In the genomic region with DNA sequence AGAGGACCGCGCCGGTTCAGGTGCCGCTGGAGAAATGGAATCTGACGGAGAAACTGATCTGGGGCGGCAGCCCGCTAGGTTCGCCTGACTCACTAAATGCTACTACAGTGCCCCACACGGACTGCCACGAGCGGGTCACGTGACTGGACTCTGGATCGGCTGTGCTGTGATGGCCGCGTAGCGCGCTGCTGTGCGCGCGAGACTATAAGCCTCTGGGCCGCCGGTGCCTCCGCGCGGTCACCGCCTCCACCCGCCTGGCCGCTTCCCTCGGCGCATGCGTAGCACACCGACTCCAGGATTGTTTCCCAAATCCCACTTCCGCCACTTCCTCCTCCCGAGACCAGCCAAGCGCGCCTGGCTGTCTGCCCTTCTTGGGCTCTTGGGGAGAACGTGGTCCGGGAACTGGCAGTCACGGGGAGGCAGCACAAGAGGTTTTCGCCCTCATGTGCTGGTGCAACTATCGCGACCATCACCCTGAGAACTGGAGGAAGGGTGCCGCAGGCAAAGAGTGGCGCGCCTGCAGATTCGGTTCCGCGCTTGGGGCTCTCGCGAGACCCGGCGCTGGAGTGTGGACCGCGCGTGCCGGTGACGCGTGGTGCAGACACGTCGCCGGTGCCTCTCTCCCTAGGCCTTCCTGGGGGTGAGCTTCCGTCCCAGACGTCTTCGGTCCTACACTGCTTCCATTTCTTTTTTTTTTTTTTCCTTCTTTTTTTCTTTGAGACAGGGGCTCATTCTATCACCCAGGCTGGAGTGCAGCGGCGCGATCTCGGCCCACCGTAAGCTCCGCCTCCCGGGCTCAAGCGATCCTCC, we compare ENCODE assay signal across 1 cellular context.
A peak's percentile ranks its signal among the peaks of the same experiment; 100 is the strongest.
TF ChIP-seq lines count a peak whose summit lies in the region.

No MANE protein-coding gene starts in this region.

TF ChIP-seq in K562, 482 proteins besides CTCF, POLR2A, EP300 and RAD21 (continued from another document and continues in another):
- TF ChIP-seq, protein P1, sequence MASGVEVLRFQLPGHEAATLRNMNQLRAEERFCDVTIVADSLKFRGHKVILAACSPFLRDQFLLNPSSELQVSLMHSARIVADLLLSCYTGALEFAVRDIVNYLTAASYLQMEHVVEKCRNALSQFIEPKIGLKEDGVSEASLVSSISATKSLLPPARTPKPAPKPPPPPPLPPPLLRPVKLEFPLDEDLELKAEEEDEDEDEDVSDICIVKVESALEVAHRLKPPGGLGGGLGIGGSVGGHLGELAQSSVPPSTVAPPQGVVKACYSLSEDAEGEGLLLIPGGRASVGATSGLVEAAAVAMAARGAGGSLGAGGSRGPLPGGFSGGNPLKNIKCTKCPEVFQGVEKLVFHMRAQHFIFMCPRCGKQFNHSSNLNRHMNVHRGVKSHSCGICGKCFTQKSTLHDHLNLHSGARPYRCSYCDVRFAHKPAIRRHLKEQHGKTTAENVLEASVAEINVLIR (CRISPR knock-in tag; IDR thresholded peaks at IDR 0.05), result peak; percentile 55; the same call in 1 of the 2 replicates
- TF ChIP-seq ZNF175 (CRISPR knock-in tag; IDR thresholded peaks at IDR 0.05; ENCODE audit: low read depth), result 0 out of 2 replicates have a peak, but pooled peaks have one; percentile 25
- TF ChIP-seq ZNF778 (CRISPR knock-in tag; IDR thresholded peaks at IDR 0.05), result no peak
- TF ChIP-seq, protein P2, sequence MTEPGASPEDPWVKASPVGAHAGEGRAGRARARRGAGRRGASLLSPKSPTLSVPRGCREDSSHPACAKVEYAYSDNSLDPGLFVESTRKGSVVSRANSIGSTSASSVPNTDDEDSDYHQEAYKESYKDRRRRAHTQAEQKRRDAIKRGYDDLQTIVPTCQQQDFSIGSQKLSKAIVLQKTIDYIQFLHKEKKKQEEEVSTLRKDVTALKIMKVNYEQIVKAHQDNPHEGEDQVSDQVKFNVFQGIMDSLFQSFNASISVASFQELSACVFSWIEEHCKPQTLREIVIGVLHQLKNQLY (CRISPR knock-in tag; conservative IDR thresholded peaks at IDR 0.05), result 0 out of 4 replicates have a peak, but pooled peaks of 1 of the 2 experiments have one; percentile 85
- TF ChIP-seq CREM (IDR thresholded peaks at IDR 0.05; ENCODE audit: low read depth), result peak; percentile 93
- no peak for TF ChIP-seq ZNF668 (CRISPR knock-in tag; IDR thresholded peaks at IDR 0.05)
- TF ChIP-seq NFATC3 (IDR thresholded peaks at IDR 0.05), result no peak
- no peak for TF ChIP-seq U2AF1 (optimal IDR thresholded peaks at IDR 0.05; ENCODE audit: low read depth, low read length)
- peak; percentile 77 for TF ChIP-seq ZBED1 (IDR thresholded peaks at IDR 0.05)
- 0 out of 2 replicates have a peak, but pooled peaks have one; percentile 40 for TF ChIP-seq RB1 (IDR thresholded peaks at IDR 0.05; ENCODE audit: low read depth)
- peak; percentile 96 for TF ChIP-seq ZBTB17 (CRISPR knock-in tag; IDR thresholded peaks at IDR 0.05)
- peak; percentile 13 for TF ChIP-seq HMGN3 (IDR thresholded peaks at IDR 0.05; ENCODE audit: borderline replicate concordance, extremely low read depth, insufficient read length, low read depth, low read length)
- TF ChIP-seq LCOR (CRISPR knock-in tag; IDR thresholded peaks at IDR 0.05), result peak; percentile 70
- TF ChIP-seq LARP7 (IDR thresholded peaks at IDR 0.05), result peak; percentile 71; the same call in 1 of the 2 replicates
- TF ChIP-seq TBP (optimal IDR thresholded peaks at IDR 0.05; ENCODE audit: low read depth, low read length), result peak; percentile 81
- TF ChIP-seq SIN3A (IDR thresholded peaks at IDR 0.05; ENCODE audit: borderline replicate concordance in 2 of 2, control insufficient read depth in 1 of 2, low read depth in 2 of 2, low read length in 2 of 2), result peak; percentile 57; a peak in 2 of 4 replicates
- TF ChIP-seq, protein P3, sequence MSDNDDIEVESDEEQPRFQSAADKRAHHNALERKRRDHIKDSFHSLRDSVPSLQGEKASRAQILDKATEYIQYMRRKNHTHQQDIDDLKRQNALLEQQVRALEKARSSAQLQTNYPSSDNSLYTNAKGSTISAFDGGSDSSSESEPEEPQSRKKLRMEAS (CRISPR knock-in tag; IDR thresholded peaks at IDR 0.05), result peak; percentile 89
- TF ChIP-seq, protein P4, sequence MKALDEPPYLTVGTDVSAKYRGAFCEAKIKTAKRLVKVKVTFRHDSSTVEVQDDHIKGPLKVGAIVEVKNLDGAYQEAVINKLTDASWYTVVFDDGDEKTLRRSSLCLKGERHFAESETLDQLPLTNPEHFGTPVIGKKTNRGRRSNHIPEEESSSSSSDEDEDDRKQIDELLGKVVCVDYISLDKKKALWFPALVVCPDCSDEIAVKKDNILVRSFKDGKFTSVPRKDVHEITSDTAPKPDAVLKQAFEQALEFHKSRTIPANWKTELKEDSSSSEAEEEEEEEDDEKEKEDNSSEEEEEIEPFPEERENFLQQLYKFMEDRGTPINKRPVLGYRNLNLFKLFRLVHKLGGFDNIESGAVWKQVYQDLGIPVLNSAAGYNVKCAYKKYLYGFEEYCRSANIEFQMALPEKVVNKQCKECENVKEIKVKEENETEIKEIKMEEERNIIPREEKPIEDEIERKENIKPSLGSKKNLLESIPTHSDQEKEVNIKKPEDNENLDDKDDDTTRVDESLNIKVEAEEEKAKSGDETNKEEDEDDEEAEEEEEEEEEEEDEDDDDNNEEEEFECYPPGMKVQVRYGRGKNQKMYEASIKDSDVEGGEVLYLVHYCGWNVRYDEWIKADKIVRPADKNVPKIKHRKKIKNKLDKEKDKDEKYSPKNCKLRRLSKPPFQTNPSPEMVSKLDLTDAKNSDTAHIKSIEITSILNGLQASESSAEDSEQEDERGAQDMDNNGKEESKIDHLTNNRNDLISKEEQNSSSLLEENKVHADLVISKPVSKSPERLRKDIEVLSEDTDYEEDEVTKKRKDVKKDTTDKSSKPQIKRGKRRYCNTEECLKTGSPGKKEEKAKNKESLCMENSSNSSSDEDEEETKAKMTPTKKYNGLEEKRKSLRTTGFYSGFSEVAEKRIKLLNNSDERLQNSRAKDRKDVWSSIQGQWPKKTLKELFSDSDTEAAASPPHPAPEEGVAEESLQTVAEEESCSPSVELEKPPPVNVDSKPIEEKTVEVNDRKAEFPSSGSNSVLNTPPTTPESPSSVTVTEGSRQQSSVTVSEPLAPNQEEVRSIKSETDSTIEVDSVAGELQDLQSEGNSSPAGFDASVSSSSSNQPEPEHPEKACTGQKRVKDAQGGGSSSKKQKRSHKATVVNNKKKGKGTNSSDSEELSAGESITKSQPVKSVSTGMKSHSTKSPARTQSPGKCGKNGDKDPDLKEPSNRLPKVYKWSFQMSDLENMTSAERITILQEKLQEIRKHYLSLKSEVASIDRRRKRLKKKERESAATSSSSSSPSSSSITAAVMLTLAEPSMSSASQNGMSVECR (CRISPR knock-in tag; IDR thresholded peaks at IDR 0.05), result peak; percentile 57; the same call in 1 of the 2 replicates
- TF ChIP-seq KAT8 (IDR thresholded peaks at IDR 0.05; ENCODE audit: low read depth), result no peak
- TF ChIP-seq, protein P5, sequence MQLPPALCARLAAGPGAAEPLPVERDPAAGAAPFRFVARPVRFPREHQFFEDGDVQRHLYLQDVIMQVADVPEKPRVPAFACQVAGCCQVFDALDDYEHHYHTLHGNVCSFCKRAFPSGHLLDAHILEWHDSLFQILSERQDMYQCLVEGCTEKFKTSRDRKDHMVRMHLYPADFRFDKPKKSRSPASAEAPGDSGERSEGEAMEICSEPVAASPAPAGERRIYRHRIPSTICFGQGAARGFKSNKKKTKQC (CRISPR knock-in tag; IDR thresholded peaks at IDR 0.05), result no peak; the same call in 1 of the 2 replicates
- peak; percentile 53 for TF ChIP-seq TAF1 (IDR thresholded peaks at IDR 0.05; ENCODE audit: control insufficient read depth, extremely low read depth, insufficient read depth, low read length, severe bottlenecking)
- no peak for TF ChIP-seq ZNF507 (tag; conservative IDR thresholded peaks at IDR 0.05)
- peak; percentile 64 for TF ChIP-seq TAF9B (IDR thresholded peaks at IDR 0.05; ENCODE audit: partially characterized antibody)
- TF ChIP-seq, protein P6, sequence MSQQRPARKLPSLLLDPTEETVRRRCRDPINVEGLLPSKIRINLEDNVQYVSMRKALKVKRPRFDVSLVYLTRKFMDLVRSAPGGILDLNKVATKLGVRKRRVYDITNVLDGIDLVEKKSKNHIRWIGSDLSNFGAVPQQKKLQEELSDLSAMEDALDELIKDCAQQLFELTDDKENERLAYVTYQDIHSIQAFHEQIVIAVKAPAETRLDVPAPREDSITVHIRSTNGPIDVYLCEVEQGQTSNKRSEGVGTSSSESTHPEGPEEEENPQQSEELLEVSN (IDR thresholded peaks at IDR 0.05; ENCODE audit: borderline replicate concordance in 1 of 2, extremely low read depth in 1 of 2, insufficient read depth in 1 of 2, insufficient read length in 1 of 2, low read depth in 1 of 2, low read length in 1 of 2, poor library complexity in 1 of 2, severe bottlenecking in 1 of 2), result peak; percentile 68 to 93
- TF ChIP-seq POLR2AphosphoS5 (IDR thresholded peaks at IDR 0.05; ENCODE audit: control insufficient read depth, insufficient read depth, low read depth, low read length), result peak; percentile 62
- no peak for TF ChIP-seq YBX1 (IDR thresholded peaks at IDR 0.05)
- peak; percentile 75 for TF ChIP-seq ZNF384 (IDR thresholded peaks at IDR 0.05; ENCODE audit: low read depth, low read length)
- peak; percentile 93 for TF ChIP-seq CBFA2T2 (conservative IDR thresholded peaks at IDR 0.05)
- no peak for TF ChIP-seq NFXL1 (CRISPR knock-in tag; IDR thresholded peaks at IDR 0.05)
- TF ChIP-seq, protein P7, sequence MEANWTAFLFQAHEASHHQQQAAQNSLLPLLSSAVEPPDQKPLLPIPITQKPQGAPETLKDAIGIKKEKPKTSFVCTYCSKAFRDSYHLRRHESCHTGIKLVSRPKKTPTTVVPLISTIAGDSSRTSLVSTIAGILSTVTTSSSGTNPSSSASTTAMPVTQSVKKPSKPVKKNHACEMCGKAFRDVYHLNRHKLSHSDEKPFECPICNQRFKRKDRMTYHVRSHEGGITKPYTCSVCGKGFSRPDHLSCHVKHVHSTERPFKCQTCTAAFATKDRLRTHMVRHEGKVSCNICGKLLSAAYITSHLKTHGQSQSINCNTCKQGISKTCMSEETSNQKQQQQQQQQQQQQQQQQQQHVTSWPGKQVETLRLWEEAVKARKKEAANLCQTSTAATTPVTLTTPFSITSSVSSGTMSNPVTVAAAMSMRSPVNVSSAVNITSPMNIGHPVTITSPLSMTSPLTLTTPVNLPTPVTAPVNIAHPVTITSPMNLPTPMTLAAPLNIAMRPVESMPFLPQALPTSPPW (CRISPR knock-in tag; IDR thresholded peaks at IDR 0.05), result peak; percentile 47; the same call in 1 of the 2 replicates
- TF ChIP-seq, protein P8, sequence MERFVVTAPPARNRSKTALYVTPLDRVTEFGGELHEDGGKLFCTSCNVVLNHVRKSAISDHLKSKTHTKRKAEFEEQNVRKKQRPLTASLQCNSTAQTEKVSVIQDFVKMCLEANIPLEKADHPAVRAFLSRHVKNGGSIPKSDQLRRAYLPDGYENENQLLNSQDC (CRISPR knock-in tag; IDR thresholded peaks at IDR 0.05), result no peak
- TF ChIP-seq CREB1 (IDR thresholded peaks at IDR 0.05), result peak; percentile 92
- peak; percentile 83 for TF ChIP-seq CREB1 (CRISPR knock-in tag; IDR thresholded peaks at IDR 0.05)
- TF ChIP-seq PHF8 (IDR thresholded peaks at IDR 0.05; ENCODE audit: borderline replicate concordance, low read length), result peak; percentile 93
- TF ChIP-seq L3MBTL2 (IDR thresholded peaks at IDR 0.05), result peak; percentile 92; the same call in 1 of the 2 replicates
- peak; percentile 86 for TF ChIP-seq POLR2H (tag; IDR thresholded peaks at IDR 0.05; ENCODE audit: low read depth)
- peak in 1 of 2 experiments; percentile 45; a peak in 1 of 4 replicates for TF ChIP-seq TBL1XR1 (IDR thresholded peaks at IDR 0.05; ENCODE audit: low read length in 2 of 2)
- TF ChIP-seq DMBX1 (CRISPR knock-in tag; IDR thresholded peaks at IDR 0.05; ENCODE audit: borderline replicate concordance), result peak; percentile 17; the same call in 1 of the 2 replicates
- peak; percentile 78 for TF ChIP-seq POLR2B (IDR thresholded peaks at IDR 0.05; ENCODE audit: low read depth, partially characterized antibody)
- TF ChIP-seq, protein P9, sequence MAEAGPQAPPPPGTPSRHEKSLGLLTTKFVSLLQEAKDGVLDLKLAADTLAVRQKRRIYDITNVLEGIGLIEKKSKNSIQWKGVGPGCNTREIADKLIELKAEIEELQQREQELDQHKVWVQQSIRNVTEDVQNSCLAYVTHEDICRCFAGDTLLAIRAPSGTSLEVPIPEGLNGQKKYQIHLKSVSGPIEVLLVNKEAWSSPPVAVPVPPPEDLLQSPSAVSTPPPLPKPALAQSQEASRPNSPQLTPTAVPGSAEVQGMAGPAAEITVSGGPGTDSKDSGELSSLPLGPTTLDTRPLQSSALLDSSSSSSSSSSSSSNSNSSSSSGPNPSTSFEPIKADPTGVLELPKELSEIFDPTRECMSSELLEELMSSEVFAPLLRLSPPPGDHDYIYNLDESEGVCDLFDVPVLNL (CRISPR knock-in tag; IDR thresholded peaks at IDR 0.05; ENCODE audit: low read depth), result no peak
- no peak for TF ChIP-seq HMG20A (CRISPR knock-in tag; conservative IDR thresholded peaks at IDR 0.05)
- TF ChIP-seq KDM5B (IDR thresholded peaks at IDR 0.05; ENCODE audit: insufficient replicate concordance, low read depth, low read length), result peak; percentile 59
- TF ChIP-seq MAFF (IDR thresholded peaks at IDR 0.05; ENCODE audit: low read length), result peak; percentile 65; the same call in 1 of the 2 replicates
- TF ChIP-seq KDM2B (CRISPR knock-in tag; IDR thresholded peaks at IDR 0.05), result peak; percentile 62; the same call in 1 of the 2 replicates
- TF ChIP-seq, protein P10, sequence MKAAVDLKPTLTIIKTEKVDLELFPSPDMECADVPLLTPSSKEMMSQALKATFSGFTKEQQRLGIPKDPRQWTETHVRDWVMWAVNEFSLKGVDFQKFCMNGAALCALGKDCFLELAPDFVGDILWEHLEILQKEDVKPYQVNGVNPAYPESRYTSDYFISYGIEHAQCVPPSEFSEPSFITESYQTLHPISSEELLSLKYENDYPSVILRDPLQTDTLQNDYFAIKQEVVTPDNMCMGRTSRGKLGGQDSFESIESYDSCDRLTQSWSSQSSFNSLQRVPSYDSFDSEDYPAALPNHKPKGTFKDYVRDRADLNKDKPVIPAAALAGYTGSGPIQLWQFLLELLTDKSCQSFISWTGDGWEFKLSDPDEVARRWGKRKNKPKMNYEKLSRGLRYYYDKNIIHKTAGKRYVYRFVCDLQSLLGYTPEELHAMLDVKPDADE (conservative IDR thresholded peaks at IDR 0.05; ENCODE audit: control insufficient read depth, low read depth, low read length), result no peak; the same call in 1 of the 2 replicates
- TF ChIP-seq, protein P11, sequence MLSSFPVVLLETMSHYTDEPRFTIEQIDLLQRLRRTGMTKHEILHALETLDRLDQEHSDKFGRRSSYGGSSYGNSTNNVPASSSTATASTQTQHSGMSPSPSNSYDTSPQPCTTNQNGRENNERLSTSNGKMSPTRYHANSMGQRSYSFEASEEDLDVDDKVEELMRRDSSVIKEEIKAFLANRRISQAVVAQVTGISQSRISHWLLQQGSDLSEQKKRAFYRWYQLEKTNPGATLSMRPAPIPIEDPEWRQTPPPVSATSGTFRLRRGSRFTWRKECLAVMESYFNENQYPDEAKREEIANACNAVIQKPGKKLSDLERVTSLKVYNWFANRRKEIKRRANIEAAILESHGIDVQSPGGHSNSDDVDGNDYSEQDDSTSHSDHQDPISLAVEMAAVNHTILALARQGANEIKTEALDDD (IDR thresholded peaks at IDR 0.05), result peak; percentile 40; the same call in 1 of the 2 replicates
- TF ChIP-seq BRD4 (IDR thresholded peaks at IDR 0.05), result no peak
- TF ChIP-seq ZNF76 (CRISPR knock-in tag; IDR thresholded peaks at IDR 0.05; ENCODE audit: borderline replicate concordance), result no peak
- peak; percentile 76 for TF ChIP-seq RBBP5 (IDR thresholded peaks at IDR 0.05; ENCODE audit: borderline replicate concordance, insufficient read depth, low read length, poor library complexity, severe bottlenecking)
- TF ChIP-seq NRF1 (conservative IDR thresholded peaks at IDR 0.05 in 1 of 2, IDR thresholded peaks at IDR 0.05 in 1 of 2), result peak; percentile 97
